ENCODE assay signal across 1 cellular context in the genomic region with DNA sequence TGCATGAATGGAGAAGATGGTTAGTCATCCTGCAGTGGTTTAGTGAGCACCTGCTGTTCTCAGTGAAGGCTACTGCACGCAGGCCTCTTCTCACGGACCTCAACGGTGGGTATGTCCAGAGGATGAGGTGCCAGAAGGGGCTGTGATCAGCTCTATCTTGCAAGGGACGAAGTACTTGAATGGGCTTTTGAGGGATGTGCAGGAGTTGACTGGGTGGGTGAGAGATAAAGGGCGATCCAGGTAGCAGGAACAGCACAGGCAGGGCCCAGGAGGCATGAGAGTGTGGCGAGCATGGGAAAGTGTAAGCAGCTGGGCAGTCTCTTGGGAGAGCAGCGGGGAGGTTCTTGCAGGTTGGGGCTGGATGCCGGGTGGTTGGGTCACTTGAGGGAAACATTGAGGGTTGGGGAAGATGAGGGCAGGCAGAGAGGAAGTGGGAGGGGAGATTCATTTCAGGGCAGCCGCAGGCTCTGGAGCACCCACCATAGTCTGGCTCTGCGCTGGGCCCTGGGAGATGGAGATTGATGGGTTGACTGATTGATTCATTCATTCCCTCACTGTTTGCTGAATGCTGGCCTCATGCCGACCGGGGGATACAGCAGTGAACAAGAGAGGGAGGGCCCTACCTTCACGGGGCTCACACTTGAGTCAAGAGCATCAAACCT.
TF ChIP-seq lines count a peak whose summit lies in the region.

No MANE protein-coding gene starts in this region.

TF ChIP-seq in GM12878, 131 proteins besides CTCF, POLR2A, EP300 and RAD21 (continued from another document and continues in another):
- TF ChIP-seq, protein P1, sequence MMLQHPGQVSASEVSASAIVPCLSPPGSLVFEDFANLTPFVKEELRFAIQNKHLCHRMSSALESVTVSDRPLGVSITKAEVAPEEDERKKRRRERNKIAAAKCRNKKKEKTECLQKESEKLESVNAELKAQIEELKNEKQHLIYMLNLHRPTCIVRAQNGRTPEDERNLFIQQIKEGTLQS (IDR thresholded peaks at IDR 0.05; ENCODE audit: borderline replicate concordance, extremely low read depth, low read depth, low read length) = no peak
- TF ChIP-seq HDAC2 (IDR thresholded peaks at IDR 0.05) (no peak), PAX5 (IDR thresholded peaks at IDR 0.05; ENCODE audit: borderline replicate concordance, low read depth, low read length) (peak; percentile 99), SP1 (IDR thresholded peaks at IDR 0.05; ENCODE audit: low read depth, low read length) (peak; percentile 77), SMARCA5 (IDR thresholded peaks at IDR 0.05) (peak; percentile 47; the same call in 1 of the 2 replicates), HCFC1 (IDR thresholded peaks at IDR 0.05; ENCODE audit: low read length) (no peak), SPI1 (IDR thresholded peaks at IDR 0.05; ENCODE audit: borderline replicate concordance, insufficient read depth, low read depth, low read length) (peak; percentile 98), LARP7 (IDR thresholded peaks at IDR 0.05) (peak; percentile 71), IKZF1 (conservative IDR thresholded peaks at IDR 0.05) (peak; percentile 94), SREBF2 (IDR thresholded peaks at IDR 0.05; ENCODE audit: low read length) (no peak), MEF2A (IDR thresholded peaks at IDR 0.05; ENCODE audit: insufficient read depth, low read depth, low read length) (no peak), TCF7 (IDR thresholded peaks at IDR 0.05; ENCODE audit: borderline replicate concordance) (no peak), BHLHE40 (IDR thresholded peaks at IDR 0.05; ENCODE audit: borderline replicate concordance in 1 of 2, low read depth in 2 of 2, low read length in 1 of 2) (peak; percentile 49 to 84; a peak in 3 of 4 replicates), EZH2 (IDR thresholded peaks at IDR 0.05; ENCODE audit: borderline replicate concordance, control insufficient read depth, low read depth, low read length) (no peak), BMI1 (IDR thresholded peaks at IDR 0.05; ENCODE audit: borderline replicate concordance) (peak; percentile 71), IKZF2 (IDR thresholded peaks at IDR 0.05) (peak; percentile 96 to 98), MEF2B (IDR thresholded peaks at IDR 0.05; ENCODE audit: partially characterized antibody, poor library complexity, severe bottlenecking) (peak; percentile 100), CHD2 (IDR thresholded peaks at IDR 0.05; ENCODE audit: borderline replicate concordance, low read depth, low read length) (peak; percentile 70), CBFB (IDR thresholded peaks at IDR 0.05; ENCODE audit: low read depth) (peak; percentile 86; the same call in 1 of the 2 replicates), BRCA1 (IDR thresholded peaks at IDR 0.05; ENCODE audit: low read depth, low read length) (no peak), SMAD5 (IDR thresholded peaks at IDR 0.05; ENCODE audit: low read depth) (peak; percentile 47; the same call in 1 of the 2 replicates), MXI1 (IDR thresholded peaks at IDR 0.05; ENCODE audit: low read depth, low read length) (no peak; the same call in 1 of the 2 replicates), EGR1 (IDR thresholded peaks at IDR 0.05; ENCODE audit: borderline replicate concordance in 1 of 2, low read depth in 2 of 2, low read length in 2 of 2) (no peak), JUND (IDR thresholded peaks at IDR 0.05; ENCODE audit: low read depth, low read length) (peak; percentile 61; the same call in 1 of the 2 replicates), POLR2AphosphoS2 (IDR thresholded peaks at IDR 0.05; ENCODE audit: low read depth, low read length) (peak; percentile 67; the same call in 1 of the 2 replicates), NFYA (IDR thresholded peaks at IDR 0.05; ENCODE audit: borderline replicate concordance, low read depth, low read length) (no peak), KDM1A (IDR thresholded peaks at IDR 0.05; ENCODE audit: borderline replicate concordance) (no peak; the same call in 1 of the 2 replicates), EED (IDR thresholded peaks at IDR 0.05; ENCODE audit: low read depth) (peak; percentile 86), ESRRA (IDR thresholded peaks at IDR 0.05; ENCODE audit: low read length) (no peak), PML (IDR thresholded peaks at IDR 0.05; ENCODE audit: low read length) (peak; percentile 76; the same call in 1 of the 2 replicates), NR2F1 (conservative IDR thresholded peaks at IDR 0.05) (peak; percentile 79), JUNB (IDR thresholded peaks at IDR 0.05) (peak; percentile 80), ZZZ3 (IDR thresholded peaks at IDR 0.05; ENCODE audit: control insufficient read depth, insufficient read length, low read depth) (no peak), SMC3 (IDR thresholded peaks at IDR 0.05; ENCODE audit: borderline replicate concordance, low read length) (no peak), RCOR1 (conservative IDR thresholded peaks at IDR 0.05; ENCODE audit: low read depth, low read length) (peak; percentile 83; the same call in 1 of the 2 replicates), NR2C2 (IDR thresholded peaks at IDR 0.05; ENCODE audit: borderline replicate concordance, control insufficient read depth, insufficient read length, low read depth) (no peak), MYC (IDR thresholded peaks at IDR 0.05; ENCODE audit: insufficient read depth, insufficient read length, insufficient replicate concordance, low read length, severe bottlenecking) (peak; percentile 15), KAT2A (conservative IDR thresholded peaks at IDR 0.05; ENCODE audit: control insufficient read depth, low read depth, low read length) (no peak)
- TF ChIP-seq, protein P2, sequence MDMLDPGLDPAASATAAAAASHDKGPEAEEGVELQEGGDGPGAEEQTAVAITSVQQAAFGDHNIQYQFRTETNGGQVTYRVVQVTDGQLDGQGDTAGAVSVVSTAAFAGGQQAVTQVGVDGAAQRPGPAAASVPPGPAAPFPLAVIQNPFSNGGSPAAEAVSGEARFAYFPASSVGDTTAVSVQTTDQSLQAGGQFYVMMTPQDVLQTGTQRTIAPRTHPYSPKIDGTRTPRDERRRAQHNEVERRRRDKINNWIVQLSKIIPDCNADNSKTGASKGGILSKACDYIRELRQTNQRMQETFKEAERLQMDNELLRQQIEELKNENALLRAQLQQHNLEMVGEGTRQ (IDR thresholded peaks at IDR 0.05; ENCODE audit: borderline replicate concordance, low read depth, low read length) = no peak
- TF ChIP-seq, protein P3, sequence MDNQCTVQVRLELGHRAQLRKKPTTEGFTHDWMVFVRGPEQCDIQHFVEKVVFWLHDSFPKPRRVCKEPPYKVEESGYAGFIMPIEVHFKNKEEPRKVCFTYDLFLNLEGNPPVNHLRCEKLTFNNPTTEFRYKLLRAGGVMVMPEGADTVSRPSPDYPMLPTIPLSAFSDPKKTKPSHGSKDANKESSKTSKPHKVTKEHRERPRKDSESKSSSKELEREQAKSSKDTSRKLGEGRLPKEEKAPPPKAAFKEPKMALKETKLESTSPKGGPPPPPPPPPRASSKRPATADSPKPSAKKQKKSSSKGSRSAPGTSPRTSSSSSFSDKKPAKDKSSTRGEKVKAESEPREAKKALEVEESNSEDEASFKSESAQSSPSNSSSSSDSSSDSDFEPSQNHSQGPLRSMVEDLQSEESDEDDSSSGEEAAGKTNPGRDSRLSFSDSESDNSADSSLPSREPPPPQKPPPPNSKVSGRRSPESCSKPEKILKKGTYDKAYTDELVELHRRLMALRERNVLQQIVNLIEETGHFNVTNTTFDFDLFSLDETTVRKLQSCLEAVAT (IDR thresholded peaks at IDR 0.05) = peak; percentile 93
- TF ChIP-seq, protein P4, sequence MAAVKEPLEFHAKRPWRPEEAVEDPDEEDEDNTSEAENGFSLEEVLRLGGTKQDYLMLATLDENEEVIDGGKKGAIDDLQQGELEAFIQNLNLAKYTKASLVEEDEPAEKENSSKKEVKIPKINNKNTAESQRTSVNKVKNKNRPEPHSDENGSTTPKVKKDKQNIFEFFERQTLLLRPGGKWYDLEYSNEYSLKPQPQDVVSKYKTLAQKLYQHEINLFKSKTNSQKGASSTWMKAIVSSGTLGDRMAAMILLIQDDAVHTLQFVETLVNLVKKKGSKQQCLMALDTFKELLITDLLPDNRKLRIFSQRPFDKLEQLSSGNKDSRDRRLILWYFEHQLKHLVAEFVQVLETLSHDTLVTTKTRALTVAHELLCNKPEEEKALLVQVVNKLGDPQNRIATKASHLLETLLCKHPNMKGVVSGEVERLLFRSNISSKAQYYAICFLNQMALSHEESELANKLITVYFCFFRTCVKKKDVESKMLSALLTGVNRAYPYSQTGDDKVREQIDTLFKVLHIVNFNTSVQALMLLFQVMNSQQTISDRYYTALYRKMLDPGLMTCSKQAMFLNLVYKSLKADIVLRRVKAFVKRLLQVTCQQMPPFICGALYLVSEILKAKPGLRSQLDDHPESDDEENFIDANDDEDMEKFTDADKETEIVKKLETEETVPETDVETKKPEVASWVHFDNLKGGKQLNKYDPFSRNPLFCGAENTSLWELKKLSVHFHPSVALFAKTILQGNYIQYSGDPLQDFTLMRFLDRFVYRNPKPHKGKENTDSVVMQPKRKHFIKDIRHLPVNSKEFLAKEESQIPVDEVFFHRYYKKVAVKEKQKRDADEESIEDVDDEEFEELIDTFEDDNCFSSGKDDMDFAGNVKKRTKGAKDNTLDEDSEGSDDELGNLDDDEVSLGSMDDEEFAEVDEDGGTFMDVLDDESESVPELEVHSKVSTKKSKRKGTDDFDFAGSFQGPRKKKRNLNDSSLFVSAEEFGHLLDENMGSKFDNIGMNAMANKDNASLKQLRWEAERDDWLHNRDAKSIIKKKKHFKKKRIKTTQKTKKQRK (IDR thresholded peaks at IDR 0.05; ENCODE audit: low read depth, low read length) = no peak
- TF ChIP-seq, protein P5, sequence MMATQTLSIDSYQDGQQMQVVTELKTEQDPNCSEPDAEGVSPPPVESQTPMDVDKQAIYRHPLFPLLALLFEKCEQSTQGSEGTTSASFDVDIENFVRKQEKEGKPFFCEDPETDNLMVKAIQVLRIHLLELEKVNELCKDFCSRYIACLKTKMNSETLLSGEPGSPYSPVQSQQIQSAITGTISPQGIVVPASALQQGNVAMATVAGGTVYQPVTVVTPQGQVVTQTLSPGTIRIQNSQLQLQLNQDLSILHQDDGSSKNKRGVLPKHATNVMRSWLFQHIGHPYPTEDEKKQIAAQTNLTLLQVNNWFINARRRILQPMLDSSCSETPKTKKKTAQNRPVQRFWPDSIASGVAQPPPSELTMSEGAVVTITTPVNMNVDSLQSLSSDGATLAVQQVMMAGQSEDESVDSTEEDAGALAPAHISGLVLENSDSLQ (IDR thresholded peaks at IDR 0.05) = peak; percentile 85
- TF ChIP-seq, protein P6, sequence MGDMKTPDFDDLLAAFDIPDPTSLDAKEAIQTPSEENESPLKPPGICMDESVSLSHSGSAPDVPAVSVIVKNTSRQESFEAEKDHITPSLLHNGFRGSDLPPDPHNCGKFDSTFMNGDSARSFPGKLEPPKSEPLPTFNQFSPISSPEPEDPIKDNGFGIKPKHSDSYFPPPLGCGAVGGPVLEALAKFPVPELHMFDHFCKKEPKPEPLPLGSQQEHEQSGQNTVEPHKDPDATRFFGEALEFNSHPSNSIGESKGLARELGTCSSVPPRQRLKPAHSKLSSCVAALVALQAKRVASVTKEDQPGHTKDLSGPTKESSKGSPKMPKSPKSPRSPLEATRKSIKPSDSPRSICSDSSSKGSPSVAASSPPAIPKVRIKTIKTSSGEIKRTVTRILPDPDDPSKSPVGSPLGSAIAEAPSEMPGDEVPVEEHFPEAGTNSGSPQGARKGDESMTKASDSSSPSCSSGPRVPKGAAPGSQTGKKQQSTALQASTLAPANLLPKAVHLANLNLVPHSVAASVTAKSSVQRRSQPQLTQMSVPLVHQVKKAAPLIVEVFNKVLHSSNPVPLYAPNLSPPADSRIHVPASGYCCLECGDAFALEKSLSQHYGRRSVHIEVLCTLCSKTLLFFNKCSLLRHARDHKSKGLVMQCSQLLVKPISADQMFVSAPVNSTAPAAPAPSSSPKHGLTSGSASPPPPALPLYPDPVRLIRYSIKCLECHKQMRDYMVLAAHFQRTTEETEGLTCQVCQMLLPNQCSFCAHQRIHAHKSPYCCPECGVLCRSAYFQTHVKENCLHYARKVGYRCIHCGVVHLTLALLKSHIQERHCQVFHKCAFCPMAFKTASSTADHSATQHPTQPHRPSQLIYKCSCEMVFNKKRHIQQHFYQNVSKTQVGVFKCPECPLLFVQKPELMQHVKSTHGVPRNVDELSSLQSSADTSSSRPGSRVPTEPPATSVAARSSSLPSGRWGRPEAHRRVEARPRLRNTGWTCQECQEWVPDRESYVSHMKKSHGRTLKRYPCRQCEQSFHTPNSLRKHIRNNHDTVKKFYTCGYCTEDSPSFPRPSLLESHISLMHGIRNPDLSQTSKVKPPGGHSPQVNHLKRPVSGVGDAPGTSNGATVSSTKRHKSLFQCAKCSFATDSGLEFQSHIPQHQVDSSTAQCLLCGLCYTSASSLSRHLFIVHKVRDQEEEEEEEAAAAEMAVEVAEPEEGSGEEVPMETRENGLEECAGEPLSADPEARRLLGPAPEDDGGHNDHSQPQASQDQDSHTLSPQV (IDR thresholded peaks at IDR 0.05) = no peak; the same call in 1 of the 2 replicates
- TF ChIP-seq, protein P7, sequence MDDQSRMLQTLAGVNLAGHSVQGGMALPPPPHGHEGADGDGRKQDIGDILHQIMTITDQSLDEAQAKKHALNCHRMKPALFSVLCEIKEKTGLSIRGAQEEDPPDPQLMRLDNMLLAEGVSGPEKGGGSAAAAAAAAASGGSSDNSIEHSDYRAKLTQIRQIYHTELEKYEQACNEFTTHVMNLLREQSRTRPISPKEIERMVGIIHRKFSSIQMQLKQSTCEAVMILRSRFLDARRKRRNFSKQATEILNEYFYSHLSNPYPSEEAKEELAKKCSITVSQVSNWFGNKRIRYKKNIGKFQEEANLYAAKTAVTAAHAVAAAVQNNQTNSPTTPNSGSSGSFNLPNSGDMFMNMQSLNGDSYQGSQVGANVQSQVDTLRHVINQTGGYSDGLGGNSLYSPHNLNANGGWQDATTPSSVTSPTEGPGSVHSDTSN (IDR thresholded peaks at IDR 0.05; ENCODE audit: insufficient replicate concordance, low read depth, low read length) = peak; percentile 79
- TF ChIP-seq, protein P8, sequence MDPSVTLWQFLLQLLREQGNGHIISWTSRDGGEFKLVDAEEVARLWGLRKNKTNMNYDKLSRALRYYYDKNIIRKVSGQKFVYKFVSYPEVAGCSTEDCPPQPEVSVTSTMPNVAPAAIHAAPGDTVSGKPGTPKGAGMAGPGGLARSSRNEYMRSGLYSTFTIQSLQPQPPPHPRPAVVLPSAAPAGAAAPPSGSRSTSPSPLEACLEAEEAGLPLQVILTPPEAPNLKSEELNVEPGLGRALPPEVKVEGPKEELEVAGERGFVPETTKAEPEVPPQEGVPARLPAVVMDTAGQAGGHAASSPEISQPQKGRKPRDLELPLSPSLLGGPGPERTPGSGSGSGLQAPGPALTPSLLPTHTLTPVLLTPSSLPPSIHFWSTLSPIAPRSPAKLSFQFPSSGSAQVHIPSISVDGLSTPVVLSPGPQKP (IDR thresholded peaks at IDR 0.05; ENCODE audit: low read depth, low read length) = no peak
- TF ChIP-seq, protein P9, sequence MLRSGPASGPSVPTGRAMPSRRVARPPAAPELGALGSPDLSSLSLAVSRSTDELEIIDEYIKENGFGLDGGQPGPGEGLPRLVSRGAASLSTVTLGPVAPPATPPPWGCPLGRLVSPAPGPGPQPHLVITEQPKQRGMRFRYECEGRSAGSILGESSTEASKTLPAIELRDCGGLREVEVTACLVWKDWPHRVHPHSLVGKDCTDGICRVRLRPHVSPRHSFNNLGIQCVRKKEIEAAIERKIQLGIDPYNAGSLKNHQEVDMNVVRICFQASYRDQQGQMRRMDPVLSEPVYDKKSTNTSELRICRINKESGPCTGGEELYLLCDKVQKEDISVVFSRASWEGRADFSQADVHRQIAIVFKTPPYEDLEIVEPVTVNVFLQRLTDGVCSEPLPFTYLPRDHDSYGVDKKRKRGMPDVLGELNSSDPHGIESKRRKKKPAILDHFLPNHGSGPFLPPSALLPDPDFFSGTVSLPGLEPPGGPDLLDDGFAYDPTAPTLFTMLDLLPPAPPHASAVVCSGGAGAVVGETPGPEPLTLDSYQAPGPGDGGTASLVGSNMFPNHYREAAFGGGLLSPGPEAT (IDR thresholded peaks at IDR 0.05; ENCODE audit: low read depth) = peak; percentile 95
